ENCODE assay signal across 11 cellular contexts in genomic region chr1:51558375-51558924, GRCh38. TPM values are rescaled to one million over a fixed set of nuclear protein-coding genes. Genes with fewer than 3 reads are reported as not detected.
DNase-seq lines count a peak whose midpoint lies in the region; ATAC-seq, FAIRE-seq and TF ChIP-seq lines count a peak whose summit lies in the region.
"Had no signal": no experiment of that assay in that cellular context is flagged by ENCODE, and none has a peak within 500 bp of the region (broad histone marks: within the 10 kb centered on the region; RNA-seq: fewer than 3 reads in every experiment).

No MANE protein-coding gene starts in this region.

- no peaks in the 10 kb centered on the region for H3K36me3 Mint-ChIP-seq in naive thymus-derived CD4-positive, alpha-beta T cell
- H3K36me3 Mint-ChIP-seq: memory B cell had no signal

- H3K4me3 Mint-ChIP-seq in naive thymus-derived CD4-positive, alpha-beta T cell, result no peak overlapping the region
- H3K4me3 Mint-ChIP-seq: memory B cell had no signal

- FAIRE-seq in urothelium cell line (lab: Jason Lieb, UNC), result peak; percentile 66

- DNase-seq in stimulated activated CD4-positive, alpha-beta T cell treated with anti-CD3 and anti-CD28 coated beads, Interleukin-1b, Interleukin-23, amount 100 ng/mL, for 48 hours, result peak; percentile 28
- no peak for DNase-seq in stimulated activated CD4-positive, alpha-beta T cell treated with anti-CD3 and anti-CD28 coated beads, Interleukin-4, amount 100 ng/mL, for 24 hours
- peak; percentile 21 for DNase-seq in SW480 (ENCODE audit: low spot score)
- DNase-seq in fibroblast of mammary gland (ENCODE audit: low read depth), result peak; percentile 89
- peak; percentile 65 for DNase-seq in urothelium cell line (ENCODE audit: low spot score)
- DNase-seq in naive thymus-derived CD4-positive, alpha-beta T cell, result no peak
- DNase-seq in NCI-H748 (lab: John Stamatoyannopoulos, UW; ENCODE audit: unreplicated experiment), result no peak
- DNase-seq: activated naive CD4-positive, alpha-beta T cell; NCI-H446 had no signal

- TF ChIP-seq CTCF in fibroblast of mammary gland (conservative IDR thresholded peaks at IDR 0.05; ENCODE audit: control insufficient read depth, insufficient read depth, low read depth, low read length), result no peak

- H3K9me3 ChIP-seq in naive thymus-derived CD4-positive, alpha-beta T cell (ENCODE audit: control insufficient read depth in 2 of 3, low read length in 3 of 3), result no peaks in the 10 kb centered on the region

- H3K4me1 ChIP-seq in naive thymus-derived CD4-positive, alpha-beta T cell (ENCODE audit: control insufficient read depth in 2 of 2, insufficient read depth in 2 of 2, low read length in 2 of 2), result no peaks in the 10 kb centered on the region

- H3K27me3 Mint-ChIP-seq in naive thymus-derived CD4-positive, alpha-beta T cell, result peaks cover 0 to 7% (median 5%) of the 10 kb centered on the region in 5 donors

- no peaks in the 10 kb centered on the region for H3K36me3 ChIP-seq in naive thymus-derived CD4-positive, alpha-beta T cell (ENCODE audit: control insufficient read depth in 2 of 3, insufficient read depth in 3 of 3, low read length in 3 of 3)

- no peaks in the 10 kb centered on the region for H3K27me3 ChIP-seq in naive thymus-derived CD4-positive, alpha-beta T cell (ENCODE audit: control insufficient read depth in 2 of 2, insufficient read depth in 2 of 2, low read length in 2 of 2)

- no peak for ATAC-seq in GM21825 (IDR thresholded peaks at IDR 0.05; ENCODE audit: unreplicated experiment)
- no peak for ATAC-seq in naive thymus-derived CD4-positive, alpha-beta T cell

- H3K4me1 Mint-ChIP-seq in naive thymus-derived CD4-positive, alpha-beta T cell, result peaks cover 0 to 7% (median 0%) of the 10 kb centered on the region in 7 donors

- no peak overlapping the region for H3K27ac ChIP-seq in naive thymus-derived CD4-positive, alpha-beta T cell (ENCODE audit: low read depth, low read length)

- intact Hi-C loops in naive thymus-derived CD4-positive, alpha-beta T cell (cut with micrococcal nuclease), result no loop called here

- H3K4me3 ChIP-seq in fibroblast of mammary gland (ENCODE audit: control insufficient read depth, low read depth, low read length), result no peak overlapping the region
- no peak overlapping the region for H3K4me3 ChIP-seq in naive thymus-derived CD4-positive, alpha-beta T cell (ENCODE audit: low read length)

- H3K9me3 Mint-ChIP-seq in naive thymus-derived CD4-positive, alpha-beta T cell, result no peaks in the 10 kb centered on the region
- H3K9me3 Mint-ChIP-seq: memory B cell had no signal

- no peak overlapping the region for H3K27ac Mint-ChIP-seq in naive thymus-derived CD4-positive, alpha-beta T cell
- H3K27ac Mint-ChIP-seq: memory B cell had no signal

- CTCF ChIA-PET in naive thymus-derived CD4-positive, alpha-beta T cell (lab: Charles Lee), result no interaction called here

- POLR2A ChIA-PET in naive thymus-derived CD4-positive, alpha-beta T cell (lab: Charles Lee), result no interaction called here

RNA-seq across cellular contexts. Expression of gene EPS15, which starts 39.4 kb away (rescaled TPM):
- total RNA-seq in naive thymus-derived CD4-positive, alpha-beta T cell, result 10 to 100 TPM; 44.8 to 79.9 (median 53.5) TPM
- 10 to 100 TPM; 32.3 to 37.2 TPM for polyA plus RNA-seq in naive thymus-derived CD4-positive, alpha-beta T cell

RNA-seq across cellular contexts. Expression of gene OSBPL9, which starts 58.4 kb away (rescaled TPM):
- 10 to 100 TPM; 44.5 to 56.9 (median 46.6) TPM for total RNA-seq in naive thymus-derived CD4-positive, alpha-beta T cell
- polyA plus RNA-seq in naive thymus-derived CD4-positive, alpha-beta T cell, result 10 to 100 TPM; 45.6 to 63.2 TPM

Comparison
In these comparisons a context has a peak if more than half of its experiments do, and no peak if none do; other contexts are left out.
1. DNase-seq: peak in stimulated activated CD4-positive, alpha-beta T cell treated with anti-CD3 and anti-CD28 coated beads, Interleukin-1b, Interleukin-23, amount 100 ng/mL, for 48 hours (single experiment), SW480 (single experiment), fibroblast of mammary gland (single experiment) and urothelium cell line (single experiment); none in stimulated activated CD4-positive, alpha-beta T cell treated with anti-CD3 and anti-CD28 coated beads, Interleukin-4, amount 100 ng/mL, for 24 hours (single experiment), naive thymus-derived CD4-positive, alpha-beta T cell (0 of 9) and NCI-H748 (single experiment).